ENCODE assay signal across 13 cellular contexts in the genomic region with DNA sequence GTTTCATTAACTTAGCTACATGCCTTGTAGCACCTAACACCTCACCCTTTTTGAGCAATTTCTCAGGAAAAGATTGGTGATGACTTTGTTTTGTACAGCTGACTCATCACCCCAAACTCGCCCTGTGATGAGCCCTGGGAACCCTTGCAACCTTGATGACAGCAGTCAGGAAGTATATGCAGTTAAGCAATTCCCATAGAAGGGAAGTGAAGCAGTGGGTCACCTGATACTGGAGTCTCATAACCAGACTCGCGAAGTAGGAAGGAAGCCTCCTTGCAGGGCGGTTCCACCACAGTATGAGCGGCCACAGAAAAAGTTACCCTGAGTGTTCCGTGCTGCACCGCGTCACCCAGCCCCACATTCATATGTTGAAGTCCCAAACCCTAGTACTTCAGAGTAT.
DNase-seq lines count a peak whose midpoint lies in the region; ATAC-seq and TF ChIP-seq lines count a peak whose summit lies in the region.
"Had no signal": no experiment of that assay in that cellular context is flagged by ENCODE, and none has a peak within 500 bp of the region (broad histone marks: within the 10 kb centered on the region; RNA-seq: fewer than 3 reads in every experiment).

No MANE protein-coding gene starts in this region.

- H3K9me3 ChIP-seq in upper lobe of left lung, result no peaks in the 10 kb centered on the region

- TF ChIP-seq EP300 in upper lobe of left lung (IDR thresholded peaks at IDR 0.05), result no peak

- no peaks in the 10 kb centered on the region for H3K36me3 ChIP-seq in upper lobe of left lung
- H3K36me3 ChIP-seq: BLaER1 treated with 17β-estradiol and CSF1 and Interleukin-3, amounts not matched to agents 10 nM and 100 nM had no signal

- H3K4me3 ChIP-seq in upper lobe of left lung, result no peak overlapping the region
- H3K4me3 ChIP-seq: BLaER1 treated with 17β-estradiol and CSF1 and Interleukin-3, amounts not matched to agents 10 nM and 100 nM; skin epidermis had no signal

- intact Hi-C loops in left cardiac atrium (cut with DNase I), result no loop called here

- peak; percentile 37 for DNase-seq in stimulated activated CD4-positive, alpha-beta T cell treated with anti-CD3 and anti-CD28 coated beads, Interleukin-15, amount 100 ng/mL, for 24 hours
- DNase-seq in stimulated activated CD4-positive, alpha-beta T cell treated with anti-CD3 and anti-CD28 coated beads, Interleukin-12 subunit alpha, Interleukin-12 subunit beta, amount 100 ng/mL, for 4 hours, result no peak
- DNase-seq in SKM-1 treated with dmso at 0.1 percent for 144 hours (lab: John Stamatoyannopoulos, UW; ENCODE audit: unreplicated experiment) (peak; percentile 96), left cardiac atrium (peak; percentile 17), upper lobe of left lung (peak in 1 of 2 donors; percentile 68), middle frontal gyrus (ENCODE audit: extremely low spot score, low spot score) (no peak)
- DNase-seq: activated gamma-delta T cell treated with Interleukin-2 at 50 U/mL for 16 hours, H7, NCI-H345 had no signal

- H3K27me3 ChIP-seq in upper lobe of left lung, result no peaks in the 10 kb centered on the region
- H3K27me3 ChIP-seq: BLaER1 treated with 17β-estradiol and CSF1 and Interleukin-3, amounts not matched to agents 10 nM and 100 nM had no signal

- 70 to 89% methylated on average over 8 of the region's 8 CpGs for WGBS in upper lobe of left lung, 2 donors

- ATAC-seq in left cardiac atrium (peak in 1 of 2 donors; percentile 70), upper lobe of left lung (ENCODE audit: low FRiP score in 2 of 2) (peak; percentile 78 to 89), GM18870 (IDR thresholded peaks at IDR 0.05; ENCODE audit: unreplicated experiment) (no peak), HG03439 (IDR thresholded peaks at IDR 0.05; ENCODE audit: unreplicated experiment) (no peak)

- H3K4me1 ChIP-seq in upper lobe of left lung, result no peaks in the 10 kb centered on the region

- peak in 1 of 4 donors; percentile 24 for TF ChIP-seq POLR2A in upper lobe of left lung (IDR thresholded peaks at IDR 0.05)

- H3K27ac ChIP-seq in upper lobe of left lung, result peak overlapping the region in 2 of 4 donors; percentile 2 to 69
- H3K27ac ChIP-seq: skin epidermis had no signal

- no peak for TF ChIP-seq CTCF in upper lobe of left lung (IDR thresholded peaks at IDR 0.05)

Comparison
In these comparisons a context has a peak if more than half of its experiments do, and no peak if none do; other contexts are left out.
1. DNase-seq: peak in stimulated activated CD4-positive, alpha-beta T cell treated with anti-CD3 and anti-CD28 coated beads, Interleukin-15, amount 100 ng/mL, for 24 hours (single experiment), SKM-1 treated with dmso at 0.1 percent for 144 hours (single experiment) and left cardiac atrium (single experiment); none in stimulated activated CD4-positive, alpha-beta T cell treated with anti-CD3 and anti-CD28 coated beads, Interleukin-12 subunit alpha, Interleukin-12 subunit beta, amount 100 ng/mL, for 4 hours (single experiment) and middle frontal gyrus (single experiment).
2. ATAC-seq: peak in upper lobe of left lung (2 of 2); none in GM18870 (single experiment) and HG03439 (single experiment).